9 cellular contexts compared by ENCODE assay signal in genomic region chr12:91178139-91178561, GRCh38. TPM values are rescaled to one million over a fixed set of nuclear protein-coding genes. Genes with fewer than 3 reads are reported as not detected.
DNase-seq lines count a peak whose midpoint lies in the region; ATAC-seq, FAIRE-seq and TF ChIP-seq lines count a peak whose summit lies in the region.
"Had no signal": no experiment of that assay in that cellular context is flagged by ENCODE, and none has a peak within 500 bp of the region (broad histone marks: within the 10 kb centered on the region; RNA-seq: fewer than 3 reads in every experiment).

No MANE protein-coding gene starts in this region.

- H4K20me1 ChIP-seq in K562 (replicated peaks; ENCODE audit: control insufficient read depth, insufficient read depth, low read length), result no peaks in the 10 kb centered on the region

- peak; percentile 6 for FAIRE-seq in K562 (lab: Jason Lieb, UNC)
- FAIRE-seq: GM18507 had no signal

- no peaks in the 10 kb centered on the region for H3K9me3 Mint-ChIP-seq in activated naive CD8-positive, alpha-beta T cell treated with anti-CD3 and anti-CD28 coated beads for 36 hours

- TF ChIP-seq CTCF in K562 (IDR thresholded peaks at IDR 0.05 in 2 of 3, conservative IDR thresholded peaks at IDR 0.05 in 1 of 3; ENCODE audit: insufficient read depth in 2 of 3, low read depth in 1 of 3, low read length in 3 of 3), result peak; percentile 11 to 51 (median 30); a peak in 4 of 6 replicates
- TF ChIP-seq CTCF in right lobe of liver (IDR thresholded peaks at IDR 0.05), result peak; percentile 16 to 45 (median 36)
- peak in 2 of 3 experiments; percentile 55 to 56 for TF ChIP-seq CTCF in vagina (IDR thresholded peaks at IDR 0.05)

- intact Hi-C loops in K562 (cut with micrococcal nuclease), result loop anchor here (1.0 to 2.0 kb wide), 2 partner anchors 149 to 177 kb away; no protein-coding TSS in a partner anchor
- intact Hi-C loops in right lobe of liver (cut with DNase I), result no loop called here
- intact Hi-C loops in vagina (cut with DNase I), result loop anchor here (10.0 kb wide), 1 partner anchor 147 kb away; no protein-coding TSS in a partner anchor

- DNase-seq in ACHN (peak; percentile 72), K562 (ENCODE audit: extremely low read depth in 1 of 4, low spot score in 3 of 4) (peak in 1 of 4 experiments; percentile 1), right lobe of liver (no peak), vagina (ENCODE audit: extremely low spot score in 2 of 2) (no peak), activated gamma-delta T cell treated with Interleukin-2 at 50 U/mL for 16 hours (no peak)
- no peak for DNase-seq in activated naive CD8-positive, alpha-beta T cell treated with anti-CD3 and anti-CD28 coated beads for 36 hours

- TF ChIP-seq POLR2A in K562 (conservative IDR thresholded peaks at IDR 0.05), result no peak
- TF ChIP-seq POLR2A in right lobe of liver (IDR thresholded peaks at IDR 0.05), result no peak
- TF ChIP-seq POLR2A in vagina (IDR thresholded peaks at IDR 0.05), result no peak

- in situ Hi-C loops in ACHN (cut with HindIII; ENCODE audit: low pct_ligation_motif_present, low pct_unique_long_range_greater_than_20kb, low sequenced_read_pairs), result no loop called here
- in situ Hi-C loops in K562 (cut with MboI), result no loop called here

- no peaks in the 10 kb centered on the region for H3K79me2 ChIP-seq in K562 (ENCODE audit: control insufficient read depth, insufficient read depth, low read length)

- BruUV-seq in K562 (replicated peaks; lab: Mats Ljungman, UMichigan), result no TSS peak

- peak; percentile 69 for ATAC-seq in K562
- ATAC-seq in right lobe of liver, result peak; percentile 37 to 58 (median 42)
- ATAC-seq in HG03039 (IDR thresholded peaks at IDR 0.05; ENCODE audit: unreplicated experiment), result no peak

- H3K4me3 Mint-ChIP-seq in activated naive CD8-positive, alpha-beta T cell treated with anti-CD3 and anti-CD28 coated beads for 36 hours, result no peak overlapping the region

- no peaks in the 10 kb centered on the region for H3K36me3 ChIP-seq in K562 (ENCODE audit: control insufficient read depth, insufficient read depth, low read length)
- no peaks in the 10 kb centered on the region for H3K36me3 ChIP-seq in right lobe of liver
- no peaks in the 10 kb centered on the region for H3K36me3 ChIP-seq in vagina

- no peaks in the 10 kb centered on the region for H3K4me1 ChIP-seq in K562 (replicated peaks in 1 of 2; ENCODE audit: control insufficient read depth in 2 of 2, insufficient read depth in 2 of 2, low read length in 2 of 2)
- H3K4me1 ChIP-seq in right lobe of liver, result no peaks in the 10 kb centered on the region
- peaks cover 4% of the 10 kb centered on the region for H3K4me1 ChIP-seq in vagina

- H3K27me3 ChIP-seq in K562 (ENCODE audit: control insufficient read depth in 2 of 2, insufficient read depth in 2 of 2, low read length in 2 of 2), result no peaks in the 10 kb centered on the region
- no peaks in the 10 kb centered on the region for H3K27me3 ChIP-seq in right lobe of liver
- H3K27me3 ChIP-seq in vagina, result no peaks in the 10 kb centered on the region

- peaks cover 3% of the 10 kb centered on the region for H3K4me1 Mint-ChIP-seq in activated naive CD8-positive, alpha-beta T cell treated with anti-CD3 and anti-CD28 coated beads for 36 hours

- CTCF ChIA-PET in K562 (lab: Yijun Ruan, JAX; ENCODE audit: low intra/inter-chr PET ratio), result interaction anchor here (0.5 to 1.3 kb wide), 4 partner anchors 147 to 1297 kb away, joined by 3 to 4 read pairs (median 4); no protein-coding TSS in a partner anchor

- TF ChIP-seq EP300 in Ishikawa (IDR thresholded peaks at IDR 0.05; ENCODE audit: borderline replicate concordance), result no peak
- no peak for TF ChIP-seq EP300 in K562 (IDR thresholded peaks at IDR 0.05; ENCODE audit: low read length)

- H3K27ac ChIP-seq in K562 (ENCODE audit: extremely low read depth, low read depth, low read length), result no peak overlapping the region
- no peak overlapping the region for H3K27ac ChIP-seq in right lobe of liver
- peak overlapping the region; percentile 93 for H3K27ac ChIP-seq in vagina

- TF ChIP-seq RAD21 in Ishikawa (IDR thresholded peaks at IDR 0.05; ENCODE audit: low read depth) (peak; percentile 41), K562 (CRISPR knock-in tag; conservative IDR thresholded peaks at IDR 0.05 in 1 of 2, IDR thresholded peaks at IDR 0.05 in 1 of 2) (peak; percentile 38 to 63; a peak in 3 of 4 replicates)

- no peaks in the 10 kb centered on the region for H3K9me1 ChIP-seq in K562 (ENCODE audit: control insufficient read depth, insufficient read depth, low read length)

- H3K36me3 Mint-ChIP-seq in activated naive CD8-positive, alpha-beta T cell treated with anti-CD3 and anti-CD28 coated beads for 36 hours, result no peaks in the 10 kb centered on the region

- H3K27ac Mint-ChIP-seq in activated naive CD8-positive, alpha-beta T cell treated with anti-CD3 and anti-CD28 coated beads for 36 hours, result no peak overlapping the region

- H3K9ac ChIP-seq in K562 (ENCODE audit: insufficient read depth in 1 of 2, low read depth in 2 of 2, low read length in 2 of 2), result no peak overlapping the region

- H3K4me3 ChIP-seq in K562 (no peak overlapping the region), right lobe of liver (peak overlapping the region in 2 of 3 donors; percentile 9 to 19), vagina (peak overlapping the region; percentile 44 to 51)

- H2AFZ ChIP-seq in K562 (ENCODE audit: low read depth, low read length), result no peak overlapping the region

- 0% methylated on average over 7 of the region's 7 CpGs for WGBS in K562 (ENCODE audit: insufficient coverage, low coverage, missing lambda C conversion rate)
- 28% methylated on average over 7 of the region's 7 CpGs for WGBS in right lobe of liver (ENCODE audit: insufficient coverage, low coverage, low lambda C conversion rate, missing lambda C conversion rate)

- H3K4me2 ChIP-seq in K562 (ENCODE audit: insufficient read depth, low read length), result no peak overlapping the region

- H3K27me3 Mint-ChIP-seq in activated naive CD8-positive, alpha-beta T cell treated with anti-CD3 and anti-CD28 coated beads for 36 hours, result no peaks in the 10 kb centered on the region

- H3K9me3 ChIP-seq in K562 (replicated peaks; ENCODE audit: control insufficient read depth, insufficient read depth, low read depth, low read length) (no peaks in the 10 kb centered on the region), right lobe of liver (no peaks in the 10 kb centered on the region), vagina (no peaks in the 10 kb centered on the region)

- POLR2A ChIA-PET in K562 (lab: Yijun Ruan, JAX), result no interaction called here

TF ChIP-seq in K562, 482 proteins besides CTCF, POLR2A, EP300 and RAD21:
- TF ChIP-seq XRCC5 (IDR thresholded peaks at IDR 0.05; ENCODE audit: low read depth, low read length), result no peak
- peak; percentile 32; the same call in 1 of the 2 replicates for TF ChIP-seq DEAF1 (CRISPR knock-in tag; IDR thresholded peaks at IDR 0.05)
TF ChIP-seq in K562: peak in this region for 1.

RNA-seq across cellular contexts. Expression of gene DCN, which starts 4.5 kb away (rescaled TPM):
- 0.32 and 0.49 TPM in 2 replicates for total RNA-seq in K562 (2011; cell fraction: chromatin; rRNA removed; ENCODE audit: low replicate concordance)
- not detected in 2 replicates for total RNA-seq in K562 (2011; cell fraction: nucleolus; rRNA removed)
- total RNA-seq in K562 (2011; cell fraction: nucleoplasm; rRNA removed), result 1.1 TPM in 1 of 2 replicates, not detected in the other
- total RNA-seq in K562 (2014; rRNA removed) (0.14 TPM in 1 of 2 replicates, not detected in the other), K562 (2014; rRNA removed; fragmentation: Illumina TruSeq; extraction: Trizol) (0.22 and 0.48 TPM in 2 replicates), K562 (2015; rRNA removed; fragmentation: Illumina TruSeq; extraction: Trizol) (0.45 and 0.54 TPM in 2 replicates), K562 (2021) (2.3 and 2.4 TPM in 2 replicates), right lobe of liver (100 to 1,000 TPM in 5 of 6 experiments, 10 to 100 TPM in 1; 82.7 to 235 (median 164) TPM), vagina (1,553 TPM)
- polyA plus RNA-seq in K562 (2011; rRNA removed) (0.49 and 0.85 TPM in 2 replicates), K562 (2014; fragmentation: Illumina TruSeq; extraction: Trizol) (0.39 and 3.6 TPM in 2 replicates), K562 (2014; fragmentation: Nextera tagmentation; extraction: Ambion mirVana) (under 1 TPM in 1 of 2 experiments, not detected in 1; 0.08 TPM), K562 (2014; rRNA removed) (0.24 and 0.67 TPM in 2 replicates)
- 0.19 and 0.29 TPM in 2 replicates for polyA plus RNA-seq in K562 (2011; cell fraction: cytosol; rRNA removed)
- 1.00 and 1.4 TPM in 2 replicates for polyA plus RNA-seq in K562 (2011; cell fraction: nucleus; rRNA removed)
- 0.19 and 0.38 TPM in 2 replicates for polyA plus RNA-seq in K562 (2012)
- 0.70 and 1.5 TPM in 2 replicates for polyA minus RNA-seq in K562 (2011; rRNA and poly(A)+ RNA removed)
- polyA minus RNA-seq in K562 (2011; cell fraction: cytosol; rRNA and poly(A)+ RNA removed), result not detected in 2 replicates
- 0.40 and 3.4 TPM in 2 replicates for polyA minus RNA-seq in K562 (2011; cell fraction: nucleus; rRNA and poly(A)+ RNA removed)
- not detected for total RNA-seq in activated naive CD8-positive, alpha-beta T cell treated with anti-CD3 and anti-CD28 coated beads for 36 hours

Comparison
In these comparisons a context has a peak if more than half of its experiments do, and no peak if none do; other contexts are left out.
1. RNA of gene DCN, which starts 4.5 kb away (total RNA-seq): 1,553 TPM in vagina (single experiment) and 82.7 to 235 TPM in right lobe of liver; 0.14 to 2.4 TPM in K562 and not detected in activated naive CD8-positive, alpha-beta T cell treated with anti-CD3 and anti-CD28 coated beads for 36 hours; every median in the first group is over 10 times any median in the second.
2. intact Hi-C loops: an anchor here in K562 (1.0 to 2.0 kb wide) and vagina (10.0 kb wide); none called in right lobe of liver.
3. Peak in every context shown above with its lines, with median percentiles within 50 percentile points of each other: CTCF ChIP-seq.